In the genomic region with DNA sequence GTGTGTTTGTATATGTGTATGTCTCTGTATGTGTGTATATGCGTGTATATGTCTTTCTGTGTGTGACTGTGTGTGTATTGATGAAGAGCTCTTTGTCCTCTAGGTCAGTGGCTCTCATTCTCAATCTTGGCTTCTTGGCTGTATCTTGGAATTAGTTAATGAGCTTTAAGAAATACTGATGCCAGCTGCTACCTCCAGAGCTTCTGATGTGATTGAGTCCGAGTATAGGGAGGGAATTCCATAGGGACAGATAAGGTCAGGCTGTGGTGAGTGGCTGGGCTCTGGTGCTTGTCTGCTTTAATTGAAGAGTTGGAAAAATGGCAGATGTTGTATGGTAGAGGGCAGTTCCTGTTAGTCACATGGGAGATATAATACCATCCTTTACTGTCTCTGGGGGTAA, we compare ENCODE assay signal across 19 cellular contexts.
DNase-seq lines count a peak whose midpoint lies in the region; ATAC-seq and TF ChIP-seq lines count a peak whose summit lies in the region.
"Had no signal": no experiment of that assay in that cellular context is flagged by ENCODE, and none has a peak within 500 bp of the region (broad histone marks: within the 10 kb centered on the region; RNA-seq: fewer than 3 reads in every experiment).

No MANE protein-coding gene starts in this region.

- POLR2A ChIA-PET in SK-N-SH (lab: Yijun Ruan, JAX): no interaction called here

- H3K27me3 ChIP-seq in SK-N-SH (ENCODE audit: insufficient read depth) (no peaks in the 10 kb centered on the region), smooth muscle cell (ENCODE audit: low read depth) (no peaks in the 10 kb centered on the region), gastroesophageal sphincter (no peaks in the 10 kb centered on the region)

- H3K9ac ChIP-seq in SK-N-SH (no peak overlapping the region), smooth muscle cell (ENCODE audit: low read depth) (no peak overlapping the region)

- TF ChIP-seq POLR2A in gastroesophageal sphincter (IDR thresholded peaks at IDR 0.05): no peak

- H3K36me3 ChIP-seq in SK-N-SH (replicated peaks in 1 of 2; ENCODE audit: control insufficient read depth in 1 of 2, insufficient read depth in 2 of 2, low read length in 1 of 2) (no peaks in the 10 kb centered on the region), smooth muscle cell (ENCODE audit: low read depth) (no peaks in the 10 kb centered on the region), gastroesophageal sphincter (no peaks in the 10 kb centered on the region)

- H3K4me1 ChIP-seq in SK-N-SH (ENCODE audit: control insufficient read depth in 1 of 2, insufficient read depth in 2 of 2, low read depth in 1 of 2, low read length in 1 of 2) (peaks cover 2 to 4% of the 10 kb centered on the region in 2 experiments; a peak in 2 of 4 replicates), smooth muscle cell (ENCODE audit: low read depth) (peaks cover 25% of the 10 kb centered on the region), gastroesophageal sphincter (no peaks in the 10 kb centered on the region)
- H3K4me1 ChIP-seq: A549, Caco-2 had no signal

- no peak overlapping the region for H3K27ac Mint-ChIP-seq in effector memory CD8-positive, alpha-beta T cell
- H3K27ac Mint-ChIP-seq: CD4-positive, alpha-beta T cell had no signal

- H3K4me3 ChIP-seq in SK-N-SH (ENCODE audit: low read depth in 2 of 2, low read length in 1 of 2) (no peak overlapping the region), smooth muscle cell (no peak overlapping the region), gastroesophageal sphincter (no peak overlapping the region)
- H3K4me3 ChIP-seq: A549 had no signal

- TF ChIP-seq CTCF in SK-N-SH (IDR thresholded peaks at IDR 0.05) (no peak), smooth muscle cell (IDR thresholded peaks at IDR 0.05; ENCODE audit: borderline replicate concordance, insufficient read depth, poor library complexity, severe bottlenecking) (no peak), gastroesophageal sphincter (IDR thresholded peaks at IDR 0.05) (no peak)

- H3K79me2 ChIP-seq in SK-N-SH (ENCODE audit: insufficient read depth) (no peaks in the 10 kb centered on the region), smooth muscle cell (ENCODE audit: low read depth) (no peaks in the 10 kb centered on the region)

- H3K4me1 Mint-ChIP-seq in effector memory CD8-positive, alpha-beta T cell (ENCODE audit: low read depth in 2 of 2): no peaks in the 10 kb centered on the region

- H2AFZ ChIP-seq in SK-N-SH (ENCODE audit: low read depth) (no peak overlapping the region), smooth muscle cell (ENCODE audit: low read depth) (no peak overlapping the region)

- H4K20me1 ChIP-seq in SK-N-SH (ENCODE audit: insufficient read depth) (no peaks in the 10 kb centered on the region), smooth muscle cell (ENCODE audit: low read depth) (no peaks in the 10 kb centered on the region)

- H3K4me3 Mint-ChIP-seq in effector memory CD8-positive, alpha-beta T cell: no peak overlapping the region
- H3K4me3 Mint-ChIP-seq: CD4-positive, alpha-beta T cell had no signal

- H3K27ac ChIP-seq in SK-N-SH (ENCODE audit: low read depth in 2 of 2, low read length in 1 of 2) (0 out of 4 replicates have a peak overlapping the region, but pooled peaks of 1 of the 2 experiments have one; percentile 48), smooth muscle cell (ENCODE audit: low read depth) (peak overlapping the region; percentile 60), gastroesophageal sphincter (no peak overlapping the region)
- H3K27ac ChIP-seq: 22Rv1, A549, C4-2B had no signal

- peaks cover 22% of the 10 kb centered on the region for H3F3A ChIP-seq in SK-N-SH (replicated peaks; ENCODE audit: insufficient read depth)
- H3F3A ChIP-seq in smooth muscle cell (ENCODE audit: low read depth): peaks cover 16% of the 10 kb centered on the region

- no peaks in the 10 kb centered on the region for H3K9me3 ChIP-seq in SK-N-SH
- H3K9me3 ChIP-seq in smooth muscle cell (replicated peaks; ENCODE audit: low read depth): no peaks in the 10 kb centered on the region
- H3K9me3 ChIP-seq in gastroesophageal sphincter: no peaks in the 10 kb centered on the region
- H3K9me3 ChIP-seq: A549, Caco-2 had no signal

- no peak for ATAC-seq in SK-N-SH treated with all-trans-retinoic acid at 6 μM for 48 hours
- ATAC-seq in effector memory CD8-positive, alpha-beta T cell (replicated peaks): no peak
- ATAC-seq in gastroesophageal sphincter: no peak
- no peak for ATAC-seq in GM19397 (IDR thresholded peaks at IDR 0.05; ENCODE audit: unreplicated experiment)
- ATAC-seq: A549 had no signal

- peaks cover 7 to 28% of the 10 kb centered on the region in 2 donors for H3K27me3 Mint-ChIP-seq in effector memory CD8-positive, alpha-beta T cell

- H3K36me3 Mint-ChIP-seq in effector memory CD8-positive, alpha-beta T cell (ENCODE audit: insufficient read depth): no peaks in the 10 kb centered on the region

- H3K9me3 Mint-ChIP-seq in effector memory CD8-positive, alpha-beta T cell: no peaks in the 10 kb centered on the region
- H3K9me3 Mint-ChIP-seq: CD4-positive, alpha-beta T cell had no signal

- CTCF ChIA-PET in SK-N-SH (lab: Yijun Ruan, JAX): no interaction called here

- 72% methylated on average over 2 of the region's 2 CpGs for WGBS in SK-N-SH (ENCODE audit: low lambda C conversion rate)
- 58% methylated on average over 2 of the region's 2 CpGs for WGBS in smooth muscle cell (ENCODE audit: low lambda C conversion rate)
- WGBS in gastroesophageal sphincter (ENCODE audit: low coverage in 1 of 2), 2 donors: 78 to 93% methylated on average over 2 of the region's 2 CpGs

- H3K4me2 ChIP-seq in SK-N-SH (no peak overlapping the region), smooth muscle cell (peak overlapping the region; percentile 62)
- H3K4me2 ChIP-seq: A549 had no signal

- TF ChIP-seq EP300 in SK-N-SH (IDR thresholded peaks at IDR 0.05; ENCODE audit: borderline replicate concordance in 1 of 2, low read depth in 1 of 2, low read length in 1 of 2) (no peak), gastroesophageal sphincter (IDR thresholded peaks at IDR 0.05) (no peak)

- H3K9me2 ChIP-seq in SK-N-SH: no peaks in the 10 kb centered on the region

- DNase-seq in SK-N-SH (no peak), NCI-H82 (lab: John Stamatoyannopoulos, UW) (peak; percentile 96), dermis blood vessel endothelial cell (peak; percentile 76), smooth muscle cell (lab: John Stamatoyannopoulos, UW; ENCODE audit: unreplicated experiment) (no peak)
- DNase-seq in effector memory CD8-positive, alpha-beta T cell: no peak
- DNase-seq: AML-193; Caco-2; CD4-positive, alpha-beta T cell; DMS153; DMS79; GDM1; GOT3; H7 had no signal

- no peak for TF ChIP-seq RAD21 in SK-N-SH (IDR thresholded peaks at IDR 0.05; ENCODE audit: low read length)

TF ChIP-seq in SK-N-SH, 30 proteins besides CTCF, POLR2A, EP300 and RAD21 (continues in another document):
- TF ChIP-seq NFIC (IDR thresholded peaks at IDR 0.05; ENCODE audit: borderline replicate concordance): no peak
- TF ChIP-seq, protein P1, sequence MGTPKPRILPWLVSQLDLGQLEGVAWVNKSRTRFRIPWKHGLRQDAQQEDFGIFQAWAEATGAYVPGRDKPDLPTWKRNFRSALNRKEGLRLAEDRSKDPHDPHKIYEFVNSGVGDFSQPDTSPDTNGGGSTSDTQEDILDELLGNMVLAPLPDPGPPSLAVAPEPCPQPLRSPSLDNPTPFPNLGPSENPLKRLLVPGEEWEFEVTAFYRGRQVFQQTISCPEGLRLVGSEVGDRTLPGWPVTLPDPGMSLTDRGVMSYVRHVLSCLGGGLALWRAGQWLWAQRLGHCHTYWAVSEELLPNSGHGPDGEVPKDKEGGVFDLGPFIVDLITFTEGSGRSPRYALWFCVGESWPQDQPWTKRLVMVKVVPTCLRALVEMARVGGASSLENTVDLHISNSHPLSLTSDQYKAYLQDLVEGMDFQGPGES (IDR thresholded peaks at IDR 0.05; ENCODE audit: low read depth, low read length): no peak
- TF ChIP-seq TCF12 (IDR thresholded peaks at IDR 0.05): peak; percentile 28; the same call in 1 of the 2 replicates
- TF ChIP-seq RFX5 (IDR thresholded peaks at IDR 0.05; ENCODE audit: low read length): no peak
- TF ChIP-seq GABPA (IDR thresholded peaks at IDR 0.05; ENCODE audit: low read depth): no peak

TF ChIP-seq in SK-N-SH treated with all-trans-retinoic acid at 6 μM for 48 hours, 23 proteins besides CTCF, POLR2A, EP300 and RAD21:
- TF ChIP-seq CSRNP3 (CRISPR knock-in tag; IDR thresholded peaks at IDR 0.05) (no peak), ISL1 (CRISPR knock-in tag; IDR thresholded peaks at IDR 0.05) (no peak), RARB (CRISPR knock-in tag; IDR thresholded peaks at IDR 0.05) (no peak), ARNTL (CRISPR knock-in tag; IDR thresholded peaks at IDR 0.05; ENCODE audit: borderline replicate concordance, low read depth) (no peak), ZFP30 (CRISPR knock-in tag; IDR thresholded peaks at IDR 0.05) (no peak), OSR1 (CRISPR knock-in tag; IDR thresholded peaks at IDR 0.05) (no peak), BACH2 (CRISPR knock-in tag; IDR thresholded peaks at IDR 0.05; ENCODE audit: borderline replicate concordance) (no peak), ZFP3 (CRISPR knock-in tag; IDR thresholded peaks at IDR 0.05) (no peak), ZNF70 (CRISPR knock-in tag; IDR thresholded peaks at IDR 0.05) (no peak)

Comparison
In these comparisons a context has a peak if more than half of its experiments do, and no peak if none do; other contexts are left out.
1. DNase-seq: peak in NCI-H82 (single experiment) and dermis blood vessel endothelial cell (single experiment); none in SK-N-SH (single experiment), smooth muscle cell (single experiment) and effector memory CD8-positive, alpha-beta T cell (0 of 3).